In the genomic region with DNA sequence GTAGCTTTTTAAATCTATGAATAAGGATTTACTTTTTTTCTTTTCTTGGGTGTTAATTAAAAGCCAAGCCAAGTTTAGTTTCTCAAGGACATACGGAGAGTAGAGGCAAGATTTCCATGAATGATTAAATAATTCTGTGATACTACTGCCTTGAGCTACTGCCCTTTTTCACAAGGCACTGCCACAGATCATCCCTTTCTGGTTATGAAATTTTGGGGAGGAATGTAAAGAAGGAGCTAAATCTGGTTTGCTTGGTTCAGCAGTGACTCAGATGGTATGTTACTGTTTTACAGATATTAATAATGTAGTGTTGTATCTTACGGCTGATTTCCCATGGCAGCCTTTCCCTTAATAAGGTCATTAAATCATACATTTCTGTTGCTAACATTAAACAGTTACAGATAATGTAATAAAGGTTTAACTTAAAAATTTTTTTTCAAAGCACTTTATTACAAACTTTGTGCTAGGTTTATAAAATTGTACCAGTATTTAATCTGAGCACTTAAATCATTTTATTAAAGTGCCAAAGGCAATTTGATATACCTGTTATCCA, we compare ENCODE assay signal across 8 cellular contexts. TPM values are rescaled to one million over a fixed set of nuclear protein-coding genes. Genes with fewer than 3 reads are reported as not detected.
DNase-seq lines count a peak whose midpoint lies in the region; ATAC-seq, FAIRE-seq and TF ChIP-seq lines count a peak whose summit lies in the region.

No MANE protein-coding gene starts in this region.

- H3K27me3 ChIP-seq in Panc1 (ENCODE audit: control insufficient read depth, insufficient read depth, low read length) (no peaks in the 10 kb centered on the region), pancreas (no peaks in the 10 kb centered on the region)

- H3K27me3 Mint-ChIP-seq in Calu3 (ENCODE audit: unreplicated experiment) (no peaks in the 10 kb centered on the region), endothelial cell (ENCODE audit: unreplicated experiment) (peaks cover 9% of the 10 kb centered on the region)

- H3K27ac ChIP-seq in Panc1 (ENCODE audit: low read length), result peak overlapping the region; percentile 95; the same call in 1 of the 2 replicates
- peak overlapping the region in 2 of 4 donors; percentile 98 to 99 for H3K27ac ChIP-seq in pancreas

- POLR2A ChIA-PET in Panc1 (lab: Charles Lee), result interaction anchor here (0.6 kb wide), 1 partner anchor 40 kb away, joined by 3 read pairs; no protein-coding TSS in a partner anchor

- no peak for FAIRE-seq in pancreas (lab: Jason Lieb, UNC)

- H3K4me1 Mint-ChIP-seq in Calu3 (ENCODE audit: low read depth, unreplicated experiment), result peaks cover 31% of the 10 kb centered on the region
- peaks cover 30% of the 10 kb centered on the region for H3K4me1 Mint-ChIP-seq in endothelial cell (ENCODE audit: unreplicated experiment)

- H3K36me3 Mint-ChIP-seq in Calu3 (ENCODE audit: insufficient read depth, unreplicated experiment), result peaks cover 44% of the 10 kb centered on the region
- H3K36me3 Mint-ChIP-seq in endothelial cell (ENCODE audit: low read depth, unreplicated experiment), result peaks cover 19% of the 10 kb centered on the region

- H3K27ac Mint-ChIP-seq in Calu3 (ENCODE audit: unreplicated experiment) (peak overlapping the region; percentile 97), endothelial cell (ENCODE audit: unreplicated experiment) (peak overlapping the region; percentile 54)

- H3K9me3 ChIP-seq in Panc1 (ENCODE audit: control insufficient read depth, insufficient read depth, low read depth, low read length) (no peaks in the 10 kb centered on the region), pancreas (no peaks in the 10 kb centered on the region)

- no peaks in the 10 kb centered on the region; the same call in 1 of the 2 replicates for H3K36me3 ChIP-seq in Panc1 (ENCODE audit: control insufficient read depth, insufficient read depth, low read length)
- no peaks in the 10 kb centered on the region for H3K36me3 ChIP-seq in pancreas

- peak overlapping the region; percentile 98 for H3K4me3 Mint-ChIP-seq in Calu3 (ENCODE audit: low read depth, unreplicated experiment)
- peak overlapping the region; percentile 100 for H3K4me3 Mint-ChIP-seq in endothelial cell (ENCODE audit: unreplicated experiment)

- DNase-seq in Calu3 (no peak), Panc1 (ENCODE audit: low read depth, low spot score) (no peak), endothelial cell (ENCODE audit: low spot score) (no peak), pancreas (no peak), NCI-H1048 (lab: John Stamatoyannopoulos, UW) (no peak), NCI-H1694 treated with DMSO at 0.1 percent for 48 hours (lab: John Stamatoyannopoulos, UW) (no peak)

- CTCF ChIA-PET in Calu3 (lab: Charles Lee) (interaction anchor here (0.6 to 1.8 kb wide), 9 partner anchors 22 to 348 kb away, joined by 3 to 11 read pairs (median 4); no protein-coding TSS in a partner anchor), Panc1 (lab: Charles Lee) (interaction anchor here (0.5 kb wide), 1 partner anchor 303 kb away, joined by 6 read pairs; no protein-coding TSS in a partner anchor)

- H3K4me3 ChIP-seq in Panc1 (ENCODE audit: low read depth in 2 of 2, low read length in 2 of 2) (peak overlapping the region; percentile 87 to 91), pancreas (peak overlapping the region in 3 of 4 donors; percentile 72 to 97 (median 96))

- in situ Hi-C loops in Panc1 (cut with HindIII; ENCODE audit: low pct_unique_long_range_greater_than_20kb, low sequenced_read_pairs), result no loop called here

- ATAC-seq in Panc1 (no peak), pancreas (no peak), HG02884 (IDR thresholded peaks at IDR 0.05; ENCODE audit: unreplicated experiment) (no peak), HG03280 (IDR thresholded peaks at IDR 0.05; ENCODE audit: unreplicated experiment) (no peak)

- H3K4me1 ChIP-seq in Panc1 (ENCODE audit: control insufficient read depth, insufficient read depth, low read length), result peaks cover 19% of the 10 kb centered on the region
- H3K4me1 ChIP-seq in pancreas, result peaks cover 6 to 32% (median 15%) of the 10 kb centered on the region in 3 donors

- H3K9me3 Mint-ChIP-seq in Calu3 (ENCODE audit: low read depth, unreplicated experiment) (no peaks in the 10 kb centered on the region), endothelial cell (ENCODE audit: unreplicated experiment) (no peaks in the 10 kb centered on the region)

- intact Hi-C loops in Calu3 (cut with micrococcal nuclease; ENCODE audit: unreplicated experiment) (no loop called here), Panc1 (cut with micrococcal nuclease; ENCODE audit: unreplicated experiment) (loop anchor here (10.0 kb wide), 1 partner anchor 48 kb away; no protein-coding TSS in a partner anchor), pancreas (cut with DNase I) (no loop called here)

- TF ChIP-seq CTCF in Calu3 (IDR thresholded peaks at IDR 0.05; ENCODE audit: unreplicated experiment), result no peak
- TF ChIP-seq CTCF in Panc1 (IDR thresholded peaks at IDR 0.05), result no peak
- TF ChIP-seq CTCF in endothelial cell (IDR thresholded peaks at IDR 0.05; ENCODE audit: unreplicated experiment), result no peak
- no peak for TF ChIP-seq CTCF in pancreas (IDR thresholded peaks at IDR 0.05)

- 3% methylated on average over 2 of the region's 2 CpGs for WGBS in pancreas, 2 donors

- BruUV-seq in Calu3 (replicated peaks; lab: Mats Ljungman, UMichigan), result no TSS peak
- no TSS peak for BruUV-seq in Panc1 (replicated peaks; lab: Mats Ljungman, UMichigan)

RNA-seq across cellular contexts. Expression of a gene that starts 2.6 kb away (rescaled TPM):
- total RNA-seq in Calu3 (2022) (60.7 and 79.7 TPM in 2 replicates), Panc1 (2021; ENCODE audit: unreplicated experiment) (114 TPM), endothelial cell (ENCODE audit: unreplicated experiment) (443 TPM), pancreas (10 to 100 TPM; 41.3 to 73.7 (median 50.3) TPM)
- polyA plus RNA-seq in Panc1 (2012; ENCODE audit: insufficient read length), result 50.3 TPM
- polyA plus RNA-seq in pancreas, result 10 to 100 TPM; 49.8 to 84.3 TPM
